ENCODE assay signal across 1 cellular context in the genomic region with DNA sequence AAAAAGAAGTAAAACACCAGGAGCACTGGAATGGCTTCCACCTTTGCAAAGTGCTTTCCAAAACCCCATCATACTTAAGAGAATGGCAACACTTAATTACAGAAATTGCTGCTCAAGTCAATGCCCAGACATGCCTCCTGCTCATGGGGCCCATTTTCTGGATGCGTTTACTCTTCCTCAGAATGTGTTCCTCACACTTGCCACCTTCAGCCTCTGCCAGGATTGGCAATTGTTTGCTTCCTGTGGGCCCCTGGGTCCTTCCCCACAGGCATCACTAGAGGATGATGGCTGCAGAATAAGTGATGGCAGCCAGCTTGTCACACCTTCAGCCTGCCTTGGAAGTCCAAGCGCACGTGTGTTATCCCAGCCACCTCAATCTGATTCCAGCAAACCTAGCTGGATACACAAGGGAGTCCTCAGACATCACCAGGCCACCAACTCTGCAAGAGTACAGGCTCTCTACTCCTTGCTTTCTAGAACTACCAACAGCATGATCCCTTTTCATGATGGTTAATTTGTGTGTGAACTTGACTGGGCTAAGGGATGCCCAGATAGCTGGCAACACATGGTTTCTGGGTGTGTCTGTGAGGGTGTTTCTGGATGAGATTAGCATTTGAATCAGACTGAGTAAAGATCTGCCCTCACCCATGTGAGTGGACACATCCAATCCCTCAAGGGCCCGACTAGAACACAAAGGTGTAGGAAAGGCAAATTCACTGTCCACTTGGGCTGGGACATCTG.
TF ChIP-seq lines count a peak whose summit lies in the region.

No MANE protein-coding gene starts in this region.

TF ChIP-seq in IMR-90, 13 proteins besides CTCF, POLR2A, EP300 and RAD21:
- TF ChIP-seq FOS (IDR thresholded peaks at IDR 0.05; ENCODE audit: low read depth, low read length), result no peak
- no peak for TF ChIP-seq RFX5 (IDR thresholded peaks at IDR 0.05; ENCODE audit: low read depth, low read length)
- no peak for TF ChIP-seq MXI1 (IDR thresholded peaks at IDR 0.05; ENCODE audit: borderline replicate concordance, low read depth, low read length)
- TF ChIP-seq MAFK (IDR thresholded peaks at IDR 0.05; ENCODE audit: low read depth, low read length), result no peak
- no peak for TF ChIP-seq CHD1 (IDR thresholded peaks at IDR 0.05; ENCODE audit: low read depth, low read length)
- TF ChIP-seq MAZ (IDR thresholded peaks at IDR 0.05; ENCODE audit: borderline replicate concordance, low read depth, low read length), result no peak
- no peak for TF ChIP-seq SMC3 (IDR thresholded peaks at IDR 0.05; ENCODE audit: low read depth, low read length)
- no peak for TF ChIP-seq NFE2L2 (IDR thresholded peaks at IDR 0.05; ENCODE audit: low read depth, low read length)
- TF ChIP-seq CEBPB (IDR thresholded peaks at IDR 0.05; ENCODE audit: low read depth, low read length), result no peak
- TF ChIP-seq, protein P1, sequence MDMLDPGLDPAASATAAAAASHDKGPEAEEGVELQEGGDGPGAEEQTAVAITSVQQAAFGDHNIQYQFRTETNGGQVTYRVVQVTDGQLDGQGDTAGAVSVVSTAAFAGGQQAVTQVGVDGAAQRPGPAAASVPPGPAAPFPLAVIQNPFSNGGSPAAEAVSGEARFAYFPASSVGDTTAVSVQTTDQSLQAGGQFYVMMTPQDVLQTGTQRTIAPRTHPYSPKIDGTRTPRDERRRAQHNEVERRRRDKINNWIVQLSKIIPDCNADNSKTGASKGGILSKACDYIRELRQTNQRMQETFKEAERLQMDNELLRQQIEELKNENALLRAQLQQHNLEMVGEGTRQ (IDR thresholded peaks at IDR 0.05; ENCODE audit: low read depth, low read length), result no peak
- TF ChIP-seq, protein P2, sequence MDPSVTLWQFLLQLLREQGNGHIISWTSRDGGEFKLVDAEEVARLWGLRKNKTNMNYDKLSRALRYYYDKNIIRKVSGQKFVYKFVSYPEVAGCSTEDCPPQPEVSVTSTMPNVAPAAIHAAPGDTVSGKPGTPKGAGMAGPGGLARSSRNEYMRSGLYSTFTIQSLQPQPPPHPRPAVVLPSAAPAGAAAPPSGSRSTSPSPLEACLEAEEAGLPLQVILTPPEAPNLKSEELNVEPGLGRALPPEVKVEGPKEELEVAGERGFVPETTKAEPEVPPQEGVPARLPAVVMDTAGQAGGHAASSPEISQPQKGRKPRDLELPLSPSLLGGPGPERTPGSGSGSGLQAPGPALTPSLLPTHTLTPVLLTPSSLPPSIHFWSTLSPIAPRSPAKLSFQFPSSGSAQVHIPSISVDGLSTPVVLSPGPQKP (IDR thresholded peaks at IDR 0.05; ENCODE audit: borderline replicate concordance, low read depth, low read length), result no peak
- TF ChIP-seq BHLHE40 (IDR thresholded peaks at IDR 0.05; ENCODE audit: low read depth, low read length), result no peak
- no peak for TF ChIP-seq RCOR1 (IDR thresholded peaks at IDR 0.05; ENCODE audit: insufficient replicate concordance, low read length)
